Comparison of ENCODE assay signal across 9 cellular contexts in genomic region chr2:43251171-43251731, GRCh38. TPM values are rescaled to one million over a fixed set of nuclear protein-coding genes. Genes with fewer than 3 reads are reported as not detected.
DNase-seq lines count a peak whose midpoint lies in the region; ATAC-seq and TF ChIP-seq lines count a peak whose summit lies in the region.
"Had no signal": no experiment of that assay in that cellular context is flagged by ENCODE, and none has a peak within 500 bp of the region (broad histone marks: within the 10 kb centered on the region; RNA-seq: fewer than 3 reads in every experiment).

No MANE protein-coding gene starts in this region.

- no peaks in the 10 kb centered on the region for H3K27me3 ChIP-seq in duodenal mucosa (ENCODE audit: control insufficient read depth in 1 of 2, insufficient read depth in 2 of 2, low read length in 2 of 2)
- no peaks in the 10 kb centered on the region for H3K27me3 ChIP-seq in lower lobe of right lung (ENCODE audit: low read depth)
- H3K27me3 ChIP-seq in CD4-positive, alpha-beta memory T cell (ENCODE audit: insufficient read depth, low read length) = no peaks in the 10 kb centered on the region
- H3K27me3 ChIP-seq: dorsolateral prefrontal cortex had no signal

- intact Hi-C loops in lower lobe of right lung (cut with DNase I) = no loop called here
- intact Hi-C loops in CD4-positive, alpha-beta memory T cell (cut with micrococcal nuclease) = no loop called here

- no peaks in the 10 kb centered on the region for H3K27me3 Mint-ChIP-seq in type B pancreatic cell
- no peaks in the 10 kb centered on the region for H3K27me3 Mint-ChIP-seq in CD4-positive, alpha-beta memory T cell

- no peaks in the 10 kb centered on the region for H3K9me3 ChIP-seq in duodenal mucosa (ENCODE audit: control insufficient read depth in 1 of 2, low read length in 2 of 2)
- H3K9me3 ChIP-seq in lower lobe of right lung = no peaks in the 10 kb centered on the region
- no peaks in the 10 kb centered on the region for H3K9me3 ChIP-seq in CD4-positive, alpha-beta memory T cell (ENCODE audit: control insufficient read depth in 1 of 2, low read length in 2 of 2)

- no peak for TF ChIP-seq CTCF in lower lobe of right lung (IDR thresholded peaks at IDR 0.05)
- no peak for TF ChIP-seq CTCF in type B pancreatic cell (conservative IDR thresholded peaks at IDR 0.05)

- CTCF ChIA-PET in CD4-positive, alpha-beta memory T cell (lab: Charles Lee; ENCODE audit: partially characterized antibody) = no interaction called here

- DNase-seq in NCI-H2107 (lab: John Stamatoyannopoulos, UW) = peak; percentile 30
- no peak for DNase-seq in lower lobe of right lung
- DNase-seq in type B pancreatic cell (ENCODE audit: extremely low spot score, unreplicated experiment) = no peak
- DNase-seq in NCI-H1417 treated with DMSO at 0.1 percent for 48 hours (lab: John Stamatoyannopoulos, UW) = no peak
- DNase-seq in CD4-positive, alpha-beta memory T cell = no peak
- DNase-seq: dorsolateral prefrontal cortex had no signal

- peak overlapping the region in 1 of 2 donors; percentile 33 for H3K9ac ChIP-seq in duodenal mucosa (ENCODE audit: low read depth in 1 of 2, low read length in 2 of 2)

- peak overlapping the region; percentile 53 for H3K4me3 Mint-ChIP-seq in type B pancreatic cell
- H3K4me3 Mint-ChIP-seq in CD4-positive, alpha-beta memory T cell = no peak overlapping the region

- no peak overlapping the region for H3K27ac Mint-ChIP-seq in type B pancreatic cell
- peak overlapping the region in 2 of 7 donors; percentile 24 to 56 for H3K27ac Mint-ChIP-seq in CD4-positive, alpha-beta memory T cell

- peaks cover 21% of the 10 kb centered on the region for H3K36me3 Mint-ChIP-seq in type B pancreatic cell
- H3K36me3 Mint-ChIP-seq in CD4-positive, alpha-beta memory T cell = peaks cover 9 to 26% of the 10 kb centered on the region in 2 donors

- peaks cover 24% of the 10 kb centered on the region for H3K4me1 Mint-ChIP-seq in type B pancreatic cell (ENCODE audit: unreplicated experiment)
- H3K4me1 Mint-ChIP-seq in CD4-positive, alpha-beta memory T cell = peaks cover 0 to 5% (median 2%) of the 10 kb centered on the region in 4 donors

- H3K4me3 ChIP-seq in duodenal mucosa (ENCODE audit: low read depth in 1 of 2, low read length in 2 of 2) (no peak overlapping the region), lower lobe of right lung (no peak overlapping the region)
- H3K4me3 ChIP-seq in CD4-positive, alpha-beta memory T cell (ENCODE audit: low read length in 2 of 2) = no peak overlapping the region
- H3K4me3 ChIP-seq: dorsolateral prefrontal cortex had no signal

- H3K36me3 ChIP-seq in duodenal mucosa (ENCODE audit: control insufficient read depth in 1 of 2, insufficient read depth in 2 of 2, low read length in 2 of 2) = peaks cover 0 to 4% of the 10 kb centered on the region in 2 donors
- H3K36me3 ChIP-seq in lower lobe of right lung = no peaks in the 10 kb centered on the region
- H3K36me3 ChIP-seq in CD4-positive, alpha-beta memory T cell (ENCODE audit: insufficient read depth, low read length) = no peaks in the 10 kb centered on the region

- POLR2A ChIA-PET in CD4-positive, alpha-beta memory T cell (lab: Charles Lee; ENCODE audit: partially characterized antibody) = interaction anchor here (1.0 kb wide), 1 partner anchor 25 kb away, joined by 4 read pairs; the partner anchor contains the start of gene ZFP36L2

- ATAC-seq in lower lobe of right lung (peak; percentile 43 to 70), HG02571 (IDR thresholded peaks at IDR 0.05; ENCODE audit: unreplicated experiment) (no peak), HG02884 (IDR thresholded peaks at IDR 0.05; ENCODE audit: unreplicated experiment) (no peak)

- peaks cover 6% of the 10 kb centered on the region for H3K9me3 Mint-ChIP-seq in type B pancreatic cell
- H3K9me3 Mint-ChIP-seq in CD4-positive, alpha-beta memory T cell = no peaks in the 10 kb centered on the region

- H3K4me1 ChIP-seq in duodenal mucosa (ENCODE audit: control insufficient read depth in 1 of 2, insufficient read depth in 2 of 2, low read length in 2 of 2) (peaks cover 5 to 13% of the 10 kb centered on the region in 2 donors), lower lobe of right lung (no peaks in the 10 kb centered on the region)
- H3K4me1 ChIP-seq in CD4-positive, alpha-beta memory T cell (ENCODE audit: insufficient read depth, low read length) = no peaks in the 10 kb centered on the region

- peak overlapping the region; percentile 68 for H3K27ac ChIP-seq in duodenal mucosa (ENCODE audit: low read depth, low read length)
- H3K27ac ChIP-seq in lower lobe of right lung = peak overlapping the region; percentile 44
- no peak overlapping the region for H3K27ac ChIP-seq in CD4-positive, alpha-beta memory T cell (ENCODE audit: low read depth, low read length)

RNA-seq across cellular contexts. Expression of gene ZFP36L2, which starts 24.8 kb away (rescaled TPM):
- 136 TPM for total RNA-seq in lower lobe of right lung
- 198 and 437 TPM in 2 replicates for total RNA-seq in type B pancreatic cell (ENCODE audit: low replicate concordance)
- 100 to 1,000 TPM; 456 to 464 TPM for total RNA-seq in CD4-positive, alpha-beta memory T cell
- polyA plus RNA-seq in CD4-positive, alpha-beta memory T cell = 100 to 1,000 TPM; 271 to 523 TPM

Comparison
In these comparisons a context has a peak if more than half of its experiments do, and no peak if none do; other contexts are left out.
1. ATAC-seq: peak in lower lobe of right lung (2 of 2); none in HG02571 (single experiment) and HG02884 (single experiment).